Comparison of ENCODE assay signal across 22 cellular contexts in genomic region chr11:17777086-17777725, GRCh38. TPM values are rescaled to one million over a fixed set of nuclear protein-coding genes. Genes with fewer than 3 reads are reported as not detected.
DNase-seq lines count a peak whose midpoint lies in the region; ATAC-seq and TF ChIP-seq lines count a peak whose summit lies in the region.
"Had no signal": no experiment of that assay in that cellular context is flagged by ENCODE, and none has a peak within 500 bp of the region (broad histone marks: within the 10 kb centered on the region; RNA-seq: fewer than 3 reads in every experiment).

No MANE protein-coding gene starts in this region.

- no peaks in the 10 kb centered on the region for H3K36me3 ChIP-seq in BLaER1
- H3K36me3 ChIP-seq: BE2C, HAP-1 had no signal

- DNase-seq in glutamatergic neuron = peak; percentile 54
- DNase-seq in neural crest cell (ENCODE audit: low read depth, low spot score) = no peak
- peak; percentile 76 for DNase-seq in posterior vena cava (ENCODE audit: low spot score)
- DNase-seq in activated CD8-positive, alpha-beta memory T cell treated with anti-CD3 and anti-CD28 coated beads, Interleukin-2, amount 10 ng/mL, durations not matched to agents 7 days and 5 days = no peak
- DNase-seq in activated CD8-positive, alpha-beta memory T cell treated with anti-CD3 and anti-CD28 coated beads, Interleukin-2, amount 50 U/mL, for 48 hours = no peak
- DNase-seq in activated T-cell treated with anti-CD3 and anti-CD28 coated beads for 4 hours = no peak
- no peak for DNase-seq in activated naive CD4-positive, alpha-beta T cell (lab: John Stamatoyannopoulos, UW)
- DNase-seq: 8988T; ACHN; AML-193; BE2C; Caco-2; CD4-positive, CD25-positive, alpha-beta regulatory T cell; CD8-positive, alpha-beta T cell; DMS153; DND-41; GOT3; HFFc6 had no signal

- intact Hi-C loops in posterior vena cava (cut with DNase I) = no loop called here

- TF ChIP-seq CTCF in glutamatergic neuron (IDR thresholded peaks at IDR 0.05; ENCODE audit: partially characterized antibody, unreplicated experiment) (no peak), neural crest cell (conservative IDR thresholded peaks at IDR 0.05) (no peak)

- no peaks in the 10 kb centered on the region for H4K20me1 ChIP-seq in BLaER1

- H3K27me3 Mint-ChIP-seq in glutamatergic neuron (ENCODE audit: unreplicated experiment) (peaks cover 15% of the 10 kb centered on the region), neural crest cell (ENCODE audit: low read depth) (no peaks in the 10 kb centered on the region)
- no peaks in the 10 kb centered on the region for H3K27me3 Mint-ChIP-seq in activated CD8-positive, alpha-beta memory T cell treated with anti-CD3 and anti-CD28 coated beads, Interleukin-2, amount 10 ng/mL, durations not matched to agents 7 days and 5 days
- H3K27me3 Mint-ChIP-seq: CD4-positive, CD25-positive, alpha-beta regulatory T cell had no signal

- H3K36me3 Mint-ChIP-seq in glutamatergic neuron (ENCODE audit: unreplicated experiment) (no peaks in the 10 kb centered on the region), neural crest cell (ENCODE audit: low read depth) (peaks cover 3% of the 10 kb centered on the region)
- no peaks in the 10 kb centered on the region for H3K36me3 Mint-ChIP-seq in activated CD8-positive, alpha-beta memory T cell treated with anti-CD3 and anti-CD28 coated beads, Interleukin-2, amount 10 ng/mL, durations not matched to agents 7 days and 5 days
- H3K36me3 Mint-ChIP-seq: CD4-positive, CD25-positive, alpha-beta regulatory T cell; CD8-positive, alpha-beta T cell had no signal

- H3K4me3 ChIP-seq in BLaER1 = no peak overlapping the region
- H3K4me3 ChIP-seq: A549, HAP-1 had no signal

- peaks cover 13% of the 10 kb centered on the region for H3K4me1 Mint-ChIP-seq in glutamatergic neuron (ENCODE audit: low read depth, unreplicated experiment)
- H3K4me1 Mint-ChIP-seq in neural crest cell = peaks cover 8% of the 10 kb centered on the region
- H3K4me1 Mint-ChIP-seq in activated CD8-positive, alpha-beta memory T cell treated with anti-CD3 and anti-CD28 coated beads, Interleukin-2, amount 10 ng/mL, durations not matched to agents 7 days and 5 days = no peaks in the 10 kb centered on the region

- H3K27ac ChIP-seq in BLaER1 = peak overlapping the region; percentile 58; the same call in 1 of the 2 replicates
- H3K27ac ChIP-seq: A549, C4-2B had no signal

- no peak overlapping the region for H3K27ac Mint-ChIP-seq in glutamatergic neuron (ENCODE audit: unreplicated experiment)
- H3K27ac Mint-ChIP-seq in neural crest cell (ENCODE audit: unreplicated experiment) = peak overlapping the region; percentile 81
- no peak overlapping the region for H3K27ac Mint-ChIP-seq in activated CD8-positive, alpha-beta memory T cell treated with anti-CD3 and anti-CD28 coated beads, Interleukin-2, amount 10 ng/mL, durations not matched to agents 7 days and 5 days
- H3K27ac Mint-ChIP-seq: CD4-positive, CD25-positive, alpha-beta regulatory T cell; CD8-positive, alpha-beta T cell; HFFc6 had no signal

- ATAC-seq in activated CD8-positive, alpha-beta memory T cell treated with anti-CD3 and anti-CD28 coated beads, Interleukin-2, amount 10 ng/mL, durations not matched to agents 7 days and 5 days = no peak
- ATAC-seq: A549; CD8-positive, alpha-beta T cell had no signal

- CTCF ChIA-PET in activated CD8-positive, alpha-beta memory T cell treated with anti-CD3 and anti-CD28 coated beads, Interleukin-2, amount 10 ng/mL, durations not matched to agents 7 days and 5 days (lab: Charles Lee) = no interaction called here

- H3K4me2 ChIP-seq in BLaER1 = peak overlapping the region; percentile 64
- H3K4me2 ChIP-seq: A549 had no signal

- no peaks in the 10 kb centered on the region for H3K9me3 ChIP-seq in BLaER1
- H3K9me3 ChIP-seq: A549, BE2C, Caco-2, HAP-1 had no signal

- H3K9ac ChIP-seq in BLaER1 = no peak overlapping the region

- no peaks in the 10 kb centered on the region for H3K27me3 ChIP-seq in BLaER1
- H3K27me3 ChIP-seq: BE2C had no signal

- peak overlapping the region; percentile 76 for H3K4me3 Mint-ChIP-seq in glutamatergic neuron (ENCODE audit: unreplicated experiment)
- H3K4me3 Mint-ChIP-seq in neural crest cell = no peak overlapping the region
- no peak overlapping the region for H3K4me3 Mint-ChIP-seq in activated CD8-positive, alpha-beta memory T cell treated with anti-CD3 and anti-CD28 coated beads, Interleukin-2, amount 10 ng/mL, durations not matched to agents 7 days and 5 days
- H3K4me3 Mint-ChIP-seq: CD4-positive, CD25-positive, alpha-beta regulatory T cell; CD8-positive, alpha-beta T cell; HFFc6 had no signal

- peaks cover 23% of the 10 kb centered on the region for H3K4me1 ChIP-seq in BLaER1
- H3K4me1 ChIP-seq: A549, BE2C, Caco-2, HAP-1 had no signal

- H3K9me3 Mint-ChIP-seq in glutamatergic neuron (ENCODE audit: unreplicated experiment) (peaks cover 4% of the 10 kb centered on the region), neural crest cell (no peaks in the 10 kb centered on the region)
- H3K9me3 Mint-ChIP-seq in activated CD8-positive, alpha-beta memory T cell treated with anti-CD3 and anti-CD28 coated beads, Interleukin-2, amount 10 ng/mL, durations not matched to agents 7 days and 5 days (ENCODE audit: low read depth) = no peaks in the 10 kb centered on the region
- H3K9me3 Mint-ChIP-seq: CD8-positive, alpha-beta T cell; HFFc6 had no signal

RNA-seq across cellular contexts. Expression of gene KCNC1, which starts 42.6 kb away (rescaled TPM):
- total RNA-seq in glutamatergic neuron (ENCODE audit: unreplicated experiment) (12.6 TPM), neural crest cell (10.2 and 10.9 TPM in 2 replicates), posterior vena cava (not detected)
- total RNA-seq in activated CD8-positive, alpha-beta memory T cell treated with anti-CD3 and anti-CD28 coated beads, Interleukin-2, amount 10 ng/mL, durations not matched to agents 7 days and 5 days = not detected
- total RNA-seq: CD4-positive, CD25-positive, alpha-beta regulatory T cell; CD8-positive, alpha-beta T cell; HFFc6 had no signal

RNA-seq across cellular contexts. Expression of gene MYOD1, which starts 57.8 kb away (rescaled TPM):
- total RNA-seq in glutamatergic neuron (ENCODE audit: unreplicated experiment) = not detected
- total RNA-seq in neural crest cell = not detected in 2 replicates
- total RNA-seq in posterior vena cava = not detected
- total RNA-seq in activated CD8-positive, alpha-beta memory T cell treated with anti-CD3 and anti-CD28 coated beads, Interleukin-2, amount 10 ng/mL, durations not matched to agents 7 days and 5 days = not detected
- total RNA-seq: Caco-2; CD4-positive, CD25-positive, alpha-beta regulatory T cell; CD8-positive, alpha-beta T cell; HFFc6 had no signal

Comparison
In these comparisons a context has a peak if more than half of its experiments do, and no peak if none do; other contexts are left out.
1. DNase-seq: peak in glutamatergic neuron (single experiment) and posterior vena cava (single experiment); none in neural crest cell (single experiment), activated CD8-positive, alpha-beta memory T cell treated with anti-CD3 and anti-CD28 coated beads, Interleukin-2, amount 10 ng/mL, durations not matched to agents 7 days and 5 days (single experiment), activated CD8-positive, alpha-beta memory T cell treated with anti-CD3 and anti-CD28 coated beads, Interleukin-2, amount 50 U/mL, for 48 hours (single experiment), activated T-cell treated with anti-CD3 and anti-CD28 coated beads for 4 hours (single experiment) and activated naive CD4-positive, alpha-beta T cell (0 of 4).
2. RNA of gene KCNC1, which starts 42.6 kb away (total RNA-seq): 12.6 TPM in glutamatergic neuron (single experiment) and 10.2 to 10.9 TPM in neural crest cell; not detected in posterior vena cava and not detected in activated CD8-positive, alpha-beta memory T cell treated with anti-CD3 and anti-CD28 coated beads, Interleukin-2, amount 10 ng/mL, durations not matched to agents 7 days and 5 days; every median in the first group is over 10 times any median in the second.